1 cellular context compared by ENCODE assay signal in genomic region chr6:151322570-151322969, GRCh38.
TF ChIP-seq lines count a peak whose summit lies in the region.

No MANE protein-coding gene starts in this region.

TF ChIP-seq in HepG2, 621 proteins besides CTCF, POLR2A, EP300 and RAD21 (continued from another document and continues in another):
- TF ChIP-seq HMGXB3 (CRISPR knock-in tag; IDR thresholded peaks at IDR 0.05; ENCODE audit: borderline replicate concordance) (no peak), ZMAT3 (CRISPR knock-in tag; conservative IDR thresholded peaks at IDR 0.05) (no peak), TOPORS (CRISPR knock-in tag; IDR thresholded peaks at IDR 0.05) (no peak), XRCC5 (optimal IDR thresholded peaks at IDR 0.05; ENCODE audit: low read length) (peak; percentile 24), ZNF616 (CRISPR knock-in tag; IDR thresholded peaks at IDR 0.05; ENCODE audit: low read depth) (0 out of 2 replicates have a peak, but pooled peaks have one; percentile 3), SAFB2 (CRISPR knock-in tag; IDR thresholded peaks at IDR 0.05; ENCODE audit: borderline replicate concordance, low read depth) (no peak), FOSL2 (CRISPR knock-in tag; IDR thresholded peaks at IDR 0.05) (peak; percentile 74), NR1H2 (CRISPR knock-in tag; IDR thresholded peaks at IDR 0.05; ENCODE audit: borderline replicate concordance, low read depth) (no peak), TEAD2 (CRISPR knock-in tag; IDR thresholded peaks at IDR 0.05) (no peak), SRY (CRISPR knock-in tag; IDR thresholded peaks at IDR 0.05) (no peak), PHF21A (CRISPR knock-in tag; IDR thresholded peaks at IDR 0.05) (no peak), ZNF292 (CRISPR knock-in tag; IDR thresholded peaks at IDR 0.05; ENCODE audit: borderline replicate concordance, low read depth) (no peak), NRL (CRISPR knock-in tag; IDR thresholded peaks at IDR 0.05; ENCODE audit: borderline replicate concordance) (no peak), HMG20A (CRISPR knock-in tag; IDR thresholded peaks at IDR 0.05; ENCODE audit: borderline replicate concordance) (peak; percentile 74; the same call in 1 of the 2 replicates), GLI4 (CRISPR knock-in tag; IDR thresholded peaks at IDR 0.05; ENCODE audit: borderline replicate concordance) (no peak), ZNF570 (CRISPR knock-in tag; IDR thresholded peaks at IDR 0.05; ENCODE audit: borderline replicate concordance) (no peak), ARID5B (CRISPR knock-in tag; IDR thresholded peaks at IDR 0.05) (peak; percentile 59; the same call in 1 of the 2 replicates), GATAD2A (CRISPR knock-in tag; IDR thresholded peaks at IDR 0.05) (peak; percentile 72), HDAC6 (IDR thresholded peaks at IDR 0.05; ENCODE audit: low read depth, low read length) (no peak), IKZF1 (IDR thresholded peaks at IDR 0.05) (no peak), ZNF3 (CRISPR knock-in tag; IDR thresholded peaks at IDR 0.05) (peak; percentile 92), ZFP62 (CRISPR knock-in tag; IDR thresholded peaks at IDR 0.05) (no peak), RXRB (CRISPR knock-in tag; IDR thresholded peaks at IDR 0.05; ENCODE audit: borderline replicate concordance) (no peak), FOXA3 (CRISPR knock-in tag; IDR thresholded peaks at IDR 0.05) (peak; percentile 79), SP140L (CRISPR knock-in tag; IDR thresholded peaks at IDR 0.05; ENCODE audit: borderline replicate concordance) (no peak), MEIS2 (CRISPR knock-in tag; IDR thresholded peaks at IDR 0.05) (no peak), CCAR2 (optimal IDR thresholded peaks at IDR 0.05; ENCODE audit: low read depth, low read length) (no peak), ZNF468 (CRISPR knock-in tag; IDR thresholded peaks at IDR 0.05) (no peak), SP1 (IDR thresholded peaks at IDR 0.05) (no peak), SP1 (CRISPR knock-in tag; IDR thresholded peaks at IDR 0.05) (no peak), TGIF2 (CRISPR knock-in tag; IDR thresholded peaks at IDR 0.05) (no peak), ZNF562 (CRISPR knock-in tag; IDR thresholded peaks at IDR 0.05; ENCODE audit: borderline replicate concordance) (0 out of 2 replicates have a peak, but pooled peaks have one; percentile 7), ZNF709 (CRISPR knock-in tag; IDR thresholded peaks at IDR 0.05) (no peak), FOXA1 (IDR thresholded peaks at IDR 0.05) (no peak), FOXA1 (CRISPR knock-in tag; IDR thresholded peaks at IDR 0.05) (0 out of 2 replicates have a peak, but pooled peaks have one; percentile 48), STAG1 (CRISPR knock-in tag; IDR thresholded peaks at IDR 0.05) (no peak), U2AF2 (IDR thresholded peaks at IDR 0.05; ENCODE audit: low read depth, low read length) (no peak), ZBTB38 (CRISPR knock-in tag; IDR thresholded peaks at IDR 0.05) (no peak), ZBTB33 (CRISPR knock-in tag; IDR thresholded peaks at IDR 0.05) (peak; percentile 98), ZBTB20 (CRISPR knock-in tag; IDR thresholded peaks at IDR 0.05; ENCODE audit: borderline replicate concordance, low read depth) (no peak)
- TF ChIP-seq, protein P1, sequence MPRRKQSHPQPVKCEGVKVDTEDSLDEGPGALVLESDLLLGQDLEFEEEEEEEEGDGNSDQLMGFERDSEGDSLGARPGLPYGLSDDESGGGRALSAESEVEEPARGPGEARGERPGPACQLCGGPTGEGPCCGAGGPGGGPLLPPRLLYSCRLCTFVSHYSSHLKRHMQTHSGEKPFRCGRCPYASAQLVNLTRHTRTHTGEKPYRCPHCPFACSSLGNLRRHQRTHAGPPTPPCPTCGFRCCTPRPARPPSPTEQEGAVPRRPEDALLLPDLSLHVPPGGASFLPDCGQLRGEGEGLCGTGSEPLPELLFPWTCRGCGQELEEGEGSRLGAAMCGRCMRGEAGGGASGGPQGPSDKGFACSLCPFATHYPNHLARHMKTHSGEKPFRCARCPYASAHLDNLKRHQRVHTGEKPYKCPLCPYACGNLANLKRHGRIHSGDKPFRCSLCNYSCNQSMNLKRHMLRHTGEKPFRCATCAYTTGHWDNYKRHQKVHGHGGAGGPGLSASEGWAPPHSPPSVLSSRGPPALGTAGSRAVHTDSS (CRISPR knock-in tag; conservative IDR thresholded peaks at IDR 0.05): no peak
- TF ChIP-seq, protein P2, sequence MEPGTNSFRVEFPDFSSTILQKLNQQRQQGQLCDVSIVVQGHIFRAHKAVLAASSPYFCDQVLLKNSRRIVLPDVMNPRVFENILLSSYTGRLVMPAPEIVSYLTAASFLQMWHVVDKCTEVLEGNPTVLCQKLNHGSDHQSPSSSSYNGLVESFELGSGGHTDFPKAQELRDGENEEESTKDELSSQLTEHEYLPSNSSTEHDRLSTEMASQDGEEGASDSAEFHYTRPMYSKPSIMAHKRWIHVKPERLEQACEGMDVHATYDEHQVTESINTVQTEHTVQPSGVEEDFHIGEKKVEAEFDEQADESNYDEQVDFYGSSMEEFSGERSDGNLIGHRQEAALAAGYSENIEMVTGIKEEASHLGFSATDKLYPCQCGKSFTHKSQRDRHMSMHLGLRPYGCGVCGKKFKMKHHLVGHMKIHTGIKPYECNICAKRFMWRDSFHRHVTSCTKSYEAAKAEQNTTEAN (CRISPR knock-in tag; conservative IDR thresholded peaks at IDR 0.05): 0 out of 2 replicates have a peak, but pooled peaks have one; percentile 6
- TF ChIP-seq, protein P3, sequence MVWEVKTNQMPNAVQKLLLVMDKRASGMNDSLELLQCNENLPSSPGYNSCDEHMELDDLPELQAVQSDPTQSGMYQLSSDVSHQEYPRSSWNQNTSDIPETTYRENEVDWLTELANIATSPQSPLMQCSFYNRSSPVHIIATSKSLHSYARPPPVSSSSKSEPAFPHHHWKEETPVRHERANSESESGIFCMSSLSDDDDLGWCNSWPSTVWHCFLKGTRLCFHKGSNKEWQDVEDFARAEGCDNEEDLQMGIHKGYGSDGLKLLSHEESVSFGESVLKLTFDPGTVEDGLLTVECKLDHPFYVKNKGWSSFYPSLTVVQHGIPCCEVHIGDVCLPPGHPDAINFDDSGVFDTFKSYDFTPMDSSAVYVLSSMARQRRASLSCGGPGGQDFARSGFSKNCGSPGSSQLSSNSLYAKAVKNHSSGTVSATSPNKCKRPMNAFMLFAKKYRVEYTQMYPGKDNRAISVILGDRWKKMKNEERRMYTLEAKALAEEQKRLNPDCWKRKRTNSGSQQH (CRISPR knock-in tag; IDR thresholded peaks at IDR 0.05; ENCODE audit: low read depth): no peak
- TF ChIP-seq, protein P4, sequence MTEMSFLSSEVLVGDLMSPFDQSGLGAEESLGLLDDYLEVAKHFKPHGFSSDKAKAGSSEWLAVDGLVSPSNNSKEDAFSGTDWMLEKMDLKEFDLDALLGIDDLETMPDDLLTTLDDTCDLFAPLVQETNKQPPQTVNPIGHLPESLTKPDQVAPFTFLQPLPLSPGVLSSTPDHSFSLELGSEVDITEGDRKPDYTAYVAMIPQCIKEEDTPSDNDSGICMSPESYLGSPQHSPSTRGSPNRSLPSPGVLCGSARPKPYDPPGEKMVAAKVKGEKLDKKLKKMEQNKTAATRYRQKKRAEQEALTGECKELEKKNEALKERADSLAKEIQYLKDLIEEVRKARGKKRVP (CRISPR knock-in tag; IDR thresholded peaks at IDR 0.05): peak in 1 of 2 experiments; percentile 70; a peak in 1 of 4 replicates
- TF ChIP-seq, protein P5, sequence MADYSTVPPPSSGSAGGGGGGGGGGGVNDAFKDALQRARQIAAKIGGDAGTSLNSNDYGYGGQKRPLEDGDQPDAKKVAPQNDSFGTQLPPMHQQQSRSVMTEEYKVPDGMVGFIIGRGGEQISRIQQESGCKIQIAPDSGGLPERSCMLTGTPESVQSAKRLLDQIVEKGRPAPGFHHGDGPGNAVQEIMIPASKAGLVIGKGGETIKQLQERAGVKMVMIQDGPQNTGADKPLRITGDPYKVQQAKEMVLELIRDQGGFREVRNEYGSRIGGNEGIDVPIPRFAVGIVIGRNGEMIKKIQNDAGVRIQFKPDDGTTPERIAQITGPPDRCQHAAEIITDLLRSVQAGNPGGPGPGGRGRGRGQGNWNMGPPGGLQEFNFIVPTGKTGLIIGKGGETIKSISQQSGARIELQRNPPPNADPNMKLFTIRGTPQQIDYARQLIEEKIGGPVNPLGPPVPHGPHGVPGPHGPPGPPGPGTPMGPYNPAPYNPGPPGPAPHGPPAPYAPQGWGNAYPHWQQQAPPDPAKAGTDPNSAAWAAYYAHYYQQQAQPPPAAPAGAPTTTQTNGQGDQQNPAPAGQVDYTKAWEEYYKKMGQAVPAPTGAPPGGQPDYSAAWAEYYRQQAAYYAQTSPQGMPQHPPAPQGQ (CRISPR knock-in tag; IDR thresholded peaks at IDR 0.05; ENCODE audit: borderline replicate concordance): no peak
